Comparison of ENCODE assay signal across 21 cellular contexts in genomic region chr10:124472071-124472470, GRCh38. TPM values are rescaled to one million over a fixed set of nuclear protein-coding genes. Genes with fewer than 3 reads are reported as not detected.
DNase-seq lines count a peak whose midpoint lies in the region; ATAC-seq and TF ChIP-seq lines count a peak whose summit lies in the region.
"Had no signal": no experiment of that assay in that cellular context is flagged by ENCODE, and none has a peak within 500 bp of the region (broad histone marks: within the 10 kb centered on the region; RNA-seq: fewer than 3 reads in every experiment).

No MANE protein-coding gene starts in this region.

- H3K4me1 Mint-ChIP-seq in activated CD4-positive, alpha-beta T cell treated with anti-CD3 and anti-CD28 coated beads for 36 hours, result peaks cover 4% of the 10 kb centered on the region
- H3K4me1 Mint-ChIP-seq in activated T-helper 17 cell treated with anti-CD3 and anti-CD28 coated beads, Interleukin-2, amount 50 U/mL, for 72 hours, result no peaks in the 10 kb centered on the region
- peaks cover 9% of the 10 kb centered on the region for H3K4me1 Mint-ChIP-seq in progenitor cell of endocrine pancreas (ENCODE audit: low read depth)

- intact Hi-C loops in activated CD4-positive, alpha-beta T cell treated with anti-CD3 and anti-CD28 coated beads for 36 hours (cut with DNase I, micrococcal nuclease), result no loop called here
- intact Hi-C loops in posterior vena cava (cut with DNase I), result no loop called here

- H3K36me3 Mint-ChIP-seq in activated CD4-positive, alpha-beta T cell treated with anti-CD3 and anti-CD28 coated beads for 36 hours (ENCODE audit: low read depth), result no peaks in the 10 kb centered on the region
- no peaks in the 10 kb centered on the region for H3K36me3 Mint-ChIP-seq in activated T-helper 17 cell treated with anti-CD3 and anti-CD28 coated beads, Interleukin-2, amount 50 U/mL, for 72 hours (ENCODE audit: low read depth)
- H3K36me3 Mint-ChIP-seq in progenitor cell of endocrine pancreas (ENCODE audit: insufficient read depth), result no peaks in the 10 kb centered on the region

- TF ChIP-seq CTCF in progenitor cell of endocrine pancreas (IDR thresholded peaks at IDR 0.05; ENCODE audit: unreplicated experiment), result no peak

- H3K27ac Mint-ChIP-seq in activated CD4-positive, alpha-beta T cell treated with anti-CD3 and anti-CD28 coated beads for 36 hours, result no peak overlapping the region
- no peak overlapping the region for H3K27ac Mint-ChIP-seq in activated T-helper 17 cell treated with anti-CD3 and anti-CD28 coated beads, Interleukin-2, amount 50 U/mL, for 72 hours
- H3K27ac Mint-ChIP-seq in progenitor cell of endocrine pancreas, result peak overlapping the region; percentile 27
- H3K27ac Mint-ChIP-seq: B cell, HFFc6 had no signal

- no peak overlapping the region for H3K4me3 Mint-ChIP-seq in activated CD4-positive, alpha-beta T cell treated with anti-CD3 and anti-CD28 coated beads for 36 hours
- H3K4me3 Mint-ChIP-seq in activated T-helper 17 cell treated with anti-CD3 and anti-CD28 coated beads, Interleukin-2, amount 50 U/mL, for 72 hours, result no peak overlapping the region
- no peak overlapping the region for H3K4me3 Mint-ChIP-seq in progenitor cell of endocrine pancreas (ENCODE audit: low read depth)
- H3K4me3 Mint-ChIP-seq: B cell, HFFc6 had no signal

- no peaks in the 10 kb centered on the region for H3K9me3 Mint-ChIP-seq in activated CD4-positive, alpha-beta T cell treated with anti-CD3 and anti-CD28 coated beads for 36 hours (ENCODE audit: low read depth)
- no peaks in the 10 kb centered on the region for H3K9me3 Mint-ChIP-seq in activated T-helper 17 cell treated with anti-CD3 and anti-CD28 coated beads, Interleukin-2, amount 50 U/mL, for 72 hours
- no peaks in the 10 kb centered on the region for H3K9me3 Mint-ChIP-seq in progenitor cell of endocrine pancreas (ENCODE audit: low read depth)
- H3K9me3 Mint-ChIP-seq: HFFc6 had no signal

- CTCF ChIA-PET in activated CD4-positive, alpha-beta T cell treated with anti-CD3 and anti-CD28 coated beads for 36 hours (lab: Charles Lee), result interaction anchor here (0.6 to 0.7 kb wide), 3 partner anchors 15 to 1843 kb away, joined by 3 read pairs; no protein-coding TSS in a partner anchor

- ATAC-seq in activated CD4-positive, alpha-beta T cell treated with anti-CD3 and anti-CD28 coated beads for 36 hours, result peak; percentile 38
- ATAC-seq in activated T-helper 17 cell treated with anti-CD3 and anti-CD28 coated beads, Interleukin-2, amount 50 U/mL, for 72 hours (replicated peaks), result peak; percentile 28
- ATAC-seq in HG02852 (IDR thresholded peaks at IDR 0.05; ENCODE audit: unreplicated experiment) (no peak), HG02970 (IDR thresholded peaks at IDR 0.05; ENCODE audit: low FRiP score, unreplicated experiment) (no peak)
- ATAC-seq: Panc1 had no signal

- no peaks in the 10 kb centered on the region for H3K27me3 Mint-ChIP-seq in activated CD4-positive, alpha-beta T cell treated with anti-CD3 and anti-CD28 coated beads for 36 hours
- H3K27me3 Mint-ChIP-seq in activated T-helper 17 cell treated with anti-CD3 and anti-CD28 coated beads, Interleukin-2, amount 50 U/mL, for 72 hours, result no peaks in the 10 kb centered on the region
- no peaks in the 10 kb centered on the region for H3K27me3 Mint-ChIP-seq in progenitor cell of endocrine pancreas
- H3K27me3 Mint-ChIP-seq: B cell had no signal

- DNase-seq in activated CD4-positive, alpha-beta T cell treated with anti-CD3 and anti-CD28 coated beads for 36 hours, result peak; percentile 27
- DNase-seq in activated CD4-positive, alpha-beta T cell treated with anti-CD3 and anti-CD28 coated beads for 1 hour, result no peak
- peak; percentile 29 for DNase-seq in KBM-7
- no peak for DNase-seq in progenitor cell of endocrine pancreas (ENCODE audit: low spot score, unreplicated experiment)
- no peak for DNase-seq in posterior vena cava (ENCODE audit: low spot score)
- DNase-seq: COR-L47, DMS 273 treated with DMSO at 0.1 percent for 48 hours, HFFc6, MM.1S, NCI-H1417 treated with DMSO at 0.1 percent for 48 hours, NCI-H187 treated with DMSO at 0.1 percent for 48 hours, NCI-H226, NCI-H524 had no signal

- POLR2A ChIA-PET in activated CD4-positive, alpha-beta T cell treated with anti-CD3 and anti-CD28 coated beads for 36 hours (lab: Charles Lee), result interaction anchor here (0.6 kb wide), 1 partner anchor 446 kb away, joined by 3 read pairs; no protein-coding TSS in a partner anchor

- in situ Hi-C loops in KBM-7 (cut with MboI; ENCODE audit: low pct_unique_long_range_greater_than_20kb, low sequenced_read_pairs), result no loop called here

RNA-seq across cellular contexts. Expression of gene LHPP, which starts 10.4 kb away (rescaled TPM):
- 10 to 100 TPM; 11.5 to 14.0 TPM for total RNA-seq in activated CD4-positive, alpha-beta T cell treated with anti-CD3 and anti-CD28 coated beads for 36 hours
- 10 to 100 TPM in 1 of 2 donors, 1 to 10 TPM in 1; 7.4 to 10.6 TPM for total RNA-seq in activated T-helper 17 cell treated with anti-CD3 and anti-CD28 coated beads, Interleukin-2, amount 50 U/mL, for 72 hours
- 15.2 and 16.9 TPM in 2 replicates for total RNA-seq in progenitor cell of endocrine pancreas
- total RNA-seq in posterior vena cava, result 10 to 100 TPM; 11.9 to 13.0 TPM

RNA-seq across cellular contexts. Expression of gene NKX1-2, which starts 22.2 kb away (rescaled TPM):
- total RNA-seq in activated CD4-positive, alpha-beta T cell treated with anti-CD3 and anti-CD28 coated beads for 36 hours, result not detected
- not detected for total RNA-seq in activated T-helper 17 cell treated with anti-CD3 and anti-CD28 coated beads, Interleukin-2, amount 50 U/mL, for 72 hours
- total RNA-seq in progenitor cell of endocrine pancreas (not detected in 2 replicates), posterior vena cava (not detected)
- total RNA-seq: A172, B cell, HFFc6, LHCN-M2, SJSA1 had no signal

RNA-seq across cellular contexts. Expression of gene OAT, which starts 53.3 kb away (rescaled TPM):
- total RNA-seq in activated CD4-positive, alpha-beta T cell treated with anti-CD3 and anti-CD28 coated beads for 36 hours, result 10 to 100 TPM; 36.5 to 39.6 TPM
- 10 to 100 TPM; 21.0 to 35.6 TPM for total RNA-seq in activated T-helper 17 cell treated with anti-CD3 and anti-CD28 coated beads, Interleukin-2, amount 50 U/mL, for 72 hours
- total RNA-seq in progenitor cell of endocrine pancreas (35.0 and 37.1 TPM in 2 replicates), posterior vena cava (100 to 1,000 TPM in 1 of 2 donors, 10 to 100 TPM in 1; 89.5 to 113 TPM)

Comparison
In these comparisons a context has a peak if more than half of its experiments do, and no peak if none do; other contexts are left out.
1. DNase-seq: peak in activated CD4-positive, alpha-beta T cell treated with anti-CD3 and anti-CD28 coated beads for 36 hours (single experiment) and KBM-7 (single experiment); none in activated CD4-positive, alpha-beta T cell treated with anti-CD3 and anti-CD28 coated beads for 1 hour (single experiment), progenitor cell of endocrine pancreas (single experiment) and posterior vena cava (single experiment).
2. ATAC-seq: peak in activated CD4-positive, alpha-beta T cell treated with anti-CD3 and anti-CD28 coated beads for 36 hours (single experiment) and activated T-helper 17 cell treated with anti-CD3 and anti-CD28 coated beads, Interleukin-2, amount 50 U/mL, for 72 hours (single experiment); none in HG02852 (single experiment) and HG02970 (single experiment).